8 cellular contexts compared by ENCODE assay signal in genomic region chr3:46892285-46893145, GRCh38. TPM values are rescaled to one million over a fixed set of nuclear protein-coding genes. Genes with fewer than 3 reads are reported as not detected.
A peak's percentile ranks its signal among the peaks of the same experiment; 100 is the strongest.
DNase-seq lines count a peak whose midpoint lies in the region; ATAC-seq and TF ChIP-seq lines count a peak whose summit lies in the region.

No MANE protein-coding gene starts in this region.

- H3K9me3 ChIP-seq in CD8-positive, alpha-beta T cell (ENCODE audit: low read length): no peaks in the 10 kb centered on the region
- H3K9me3 ChIP-seq in esophagus squamous epithelium: no peaks in the 10 kb centered on the region
- no peaks in the 10 kb centered on the region for H3K9me3 ChIP-seq in tibial nerve

- TF ChIP-seq CTCF in CD8-positive, alpha-beta T cell (IDR thresholded peaks at IDR 0.05): no peak
- TF ChIP-seq CTCF in esophagus squamous epithelium (IDR thresholded peaks at IDR 0.05) (peak in 1 of 6 experiments; percentile 4), tibial nerve (IDR thresholded peaks at IDR 0.05) (peak in 1 of 5 experiments; percentile 26)

- WGBS in esophagus squamous epithelium, 2 donors: 0 to 10% methylated on average over 4 to 18 of the region's 58 CpGs
- 8 to 15% methylated on average over 18 to 35 of the region's 58 CpGs for WGBS in tibial nerve, 2 donors

- no peak for ATAC-seq in CD8-positive, alpha-beta T cell
- no peak for ATAC-seq in HG03469 (IDR thresholded peaks at IDR 0.05; ENCODE audit: unreplicated experiment)

- DNase-seq in CD8-positive, alpha-beta T cell: no peak
- DNase-seq in HT1080 (ENCODE audit: low read depth) (peak; percentile 88), UCSD-AML1 (lab: John Stamatoyannopoulos, UW; ENCODE audit: unreplicated experiment) (peak; percentile 87), esophagus squamous epithelium (lab: John Stamatoyannopoulos, UW) (no peak), midbrain (lab: John Stamatoyannopoulos, UW) (peak; percentile 71), tibial nerve (ENCODE audit: low spot score in 2 of 2) (peak; percentile 54 to 57)
- DNase-seq in activated CD8-positive, alpha-beta memory T cell treated with anti-CD3 and anti-CD28 coated beads, Interleukin-2, amount 50 U/mL, for 4 hours: no peak

- H3K4me1 Mint-ChIP-seq in CD8-positive, alpha-beta T cell (ENCODE audit: low read depth): peaks cover 8% of the 10 kb centered on the region

- CTCF ChIA-PET in CD8-positive, alpha-beta T cell (lab: Charles Lee): interaction anchor here (1.5 to 3.6 kb wide), 2 partner anchors 187 to 190 kb away, joined by 7 to 25 read pairs; no protein-coding TSS in a partner anchor

- H3K27me3 Mint-ChIP-seq in CD8-positive, alpha-beta T cell (ENCODE audit: low read depth): peaks cover 46% of the 10 kb centered on the region

- H3K4me3 Mint-ChIP-seq in CD8-positive, alpha-beta T cell: peak overlapping the region; percentile 65

- H3K36me3 Mint-ChIP-seq in CD8-positive, alpha-beta T cell: no peaks in the 10 kb centered on the region

- peak overlapping the region; percentile 23 for H3K4me3 ChIP-seq in CD8-positive, alpha-beta T cell (ENCODE audit: low read depth, low read length)
- H3K4me3 ChIP-seq in esophagus squamous epithelium (peak overlapping the region; percentile 12 to 62 (median 36)), tibial nerve (peak overlapping the region; percentile 10 to 55 (median 42))

- TF ChIP-seq POLR2A in esophagus squamous epithelium (IDR thresholded peaks at IDR 0.05): no peak
- TF ChIP-seq POLR2A in tibial nerve (IDR thresholded peaks at IDR 0.05): no peak

- POLR2A ChIA-PET in CD8-positive, alpha-beta T cell (lab: Charles Lee): no interaction called here

- no peak overlapping the region for H3K27ac Mint-ChIP-seq in CD8-positive, alpha-beta T cell

- no peaks in the 10 kb centered on the region for H3K9me3 Mint-ChIP-seq in CD8-positive, alpha-beta T cell

- H3K27me3 ChIP-seq in CD8-positive, alpha-beta T cell (ENCODE audit: insufficient read depth, low read length): peaks cover 3% of the 10 kb centered on the region
- H3K27me3 ChIP-seq in esophagus squamous epithelium (peaks cover 0 to 68% (median 0%) of the 10 kb centered on the region in 4 donors), tibial nerve (no peaks in the 10 kb centered on the region)

- peak in 1 of 2 donors; percentile 23 for TF ChIP-seq EP300 in tibial nerve (IDR thresholded peaks at IDR 0.05)

- H3K27ac ChIP-seq in CD8-positive, alpha-beta T cell (ENCODE audit: low read depth, low read length): no peak overlapping the region
- H3K27ac ChIP-seq in esophagus squamous epithelium (no peak overlapping the region), tibial nerve (peak overlapping the region in 3 of 4 donors; percentile 17 to 29 (median 29))

- H3K36me3 ChIP-seq in CD8-positive, alpha-beta T cell (ENCODE audit: insufficient read depth, low read length): no peaks in the 10 kb centered on the region
- no peaks in the 10 kb centered on the region for H3K36me3 ChIP-seq in esophagus squamous epithelium
- no peaks in the 10 kb centered on the region for H3K36me3 ChIP-seq in tibial nerve

- no peaks in the 10 kb centered on the region for H3K4me1 ChIP-seq in CD8-positive, alpha-beta T cell (ENCODE audit: insufficient read depth, low read length)
- H3K4me1 ChIP-seq in esophagus squamous epithelium (peaks cover 8 to 30% (median 10%) of the 10 kb centered on the region in 3 donors), tibial nerve (peaks cover 0 to 26% (median 20%) of the 10 kb centered on the region in 4 donors)

- intact Hi-C loops in CD8-positive, alpha-beta T cell (cut with DNase I, micrococcal nuclease): no loop called here
- intact Hi-C loops in esophagus squamous epithelium (cut with DNase I): loop anchor here (5.0 kb wide), 1 partner anchor 185 kb away; no protein-coding TSS in a partner anchor

RNA-seq across cellular contexts. Expression of gene PTH1R, which starts 15.0 kb away (rescaled TPM):
- total RNA-seq in CD8-positive, alpha-beta T cell: not detected
- total RNA-seq in HT1080 (2014; rRNA removed; shearing (Covaris generic)): 2.6 and 3.1 TPM in 2 replicates
- polyA plus RNA-seq in HT1080 (2015; cell fraction: cytosol; rRNA removed): 1.7 TPM in 2 replicates
- polyA plus RNA-seq in HT1080 (2015; cell fraction: nucleus; rRNA removed): 2.4 and 3.9 TPM in 2 replicates
- total RNA-seq in esophagus squamous epithelium (1 to 10 TPM in 3 of 4 donors, under 1 TPM in 1; 0.40 to 1.9 (median 1.5) TPM), tibial nerve (10 to 100 TPM in 3 of 4 donors, 1 to 10 TPM in 1; 8.1 to 14.3 (median 13.6) TPM)

RNA-seq across cellular contexts. Expression of gene MYL3, which starts 29.3 kb away (rescaled TPM):
- not detected for total RNA-seq in CD8-positive, alpha-beta T cell
- total RNA-seq in HT1080 (2014; rRNA removed; shearing (Covaris generic)): not detected in 2 replicates
- 0.09 TPM in 1 of 2 replicates, not detected in the other for polyA plus RNA-seq in HT1080 (2015; cell fraction: cytosol; rRNA removed)
- 0.16 TPM in 1 of 2 replicates, not detected in the other for polyA plus RNA-seq in HT1080 (2015; cell fraction: nucleus; rRNA removed)
- total RNA-seq in esophagus squamous epithelium (1 to 10 TPM in 1 of 4 donors, under 1 TPM in 1, not detected in 2; 0.38 to 1.1 TPM), tibial nerve (10 to 100 TPM in 1 of 4 donors, 1 to 10 TPM in 3; 5.4 to 17.1 (median 8.6) TPM)

Comparison
In these comparisons a context has a peak if more than half of its experiments do, and no peak if none do; other contexts are left out.
1. DNase-seq: peak in HT1080 (single experiment), UCSD-AML1 (single experiment), midbrain (single experiment) and tibial nerve (2 of 2); none in CD8-positive, alpha-beta T cell (0 of 7), esophagus squamous epithelium (single experiment) and activated CD8-positive, alpha-beta memory T cell treated with anti-CD3 and anti-CD28 coated beads, Interleukin-2, amount 50 U/mL, for 4 hours (single experiment).
2. H3K27ac ChIP-seq: peak in tibial nerve (3 of 4); none in CD8-positive, alpha-beta T cell (single experiment) and esophagus squamous epithelium (0 of 4).
3. Peak in every context shown above with its lines, with median percentiles within 50 percentile points of each other: H3K4me3 ChIP-seq.